ENCODE assay signal across 9 cellular contexts in the genomic region with DNA sequence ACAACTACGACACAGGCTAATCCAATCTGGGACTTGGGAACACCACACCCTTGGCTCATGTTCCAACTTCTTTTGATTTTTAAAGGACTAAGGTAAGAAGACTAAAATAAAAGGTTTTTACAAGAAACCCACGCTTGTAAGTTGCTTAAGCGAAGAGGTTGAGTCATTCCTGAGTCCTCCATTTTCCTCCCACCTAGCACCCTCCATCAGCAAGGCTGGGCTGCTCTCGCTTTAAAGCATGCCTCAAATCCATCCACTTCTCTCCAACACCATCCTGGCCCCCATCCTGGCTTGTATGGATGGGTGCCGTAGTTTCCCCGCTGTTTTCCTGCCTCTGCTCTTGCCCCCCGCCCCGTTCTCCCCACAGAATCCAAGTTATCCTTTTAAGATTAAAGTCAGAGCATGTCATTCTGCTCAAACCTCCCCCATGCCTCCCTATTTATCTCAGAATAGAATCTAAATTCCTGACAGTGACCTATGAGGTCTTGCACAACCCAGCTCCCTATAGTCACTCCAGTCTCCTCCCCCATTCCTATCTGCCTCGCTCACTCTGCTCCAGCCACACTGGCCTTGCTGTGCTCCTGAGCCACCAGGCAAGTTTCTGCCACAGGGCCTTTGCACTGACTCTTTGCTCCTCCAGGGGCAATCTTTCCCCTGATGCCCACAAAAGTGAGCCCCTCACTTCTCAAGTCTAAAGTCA. TPM values are rescaled to one million over a fixed set of nuclear protein-coding genes. Genes with fewer than 3 reads are reported as not detected.
DNase-seq lines count a peak whose midpoint lies in the region; ATAC-seq and TF ChIP-seq lines count a peak whose summit lies in the region.
"Had no signal": no experiment of that assay in that cellular context is flagged by ENCODE, and none has a peak within 500 bp of the region (broad histone marks: within the 10 kb centered on the region; RNA-seq: fewer than 3 reads in every experiment).

No MANE protein-coding gene starts in this region.

- H3K27ac ChIP-seq in PC-9 (peak overlapping the region; percentile 80), trophoblast cell (ENCODE audit: low read depth, low read length) (peak overlapping the region; percentile 84), aorta (ENCODE audit: low read depth in 1 of 2, low read length in 2 of 2) (no peak overlapping the region), ascending aorta (no peak overlapping the region)

- H3K9me3 ChIP-seq in PC-9 (ENCODE audit: insufficient read depth, low read depth) (no peaks in the 10 kb centered on the region), trophoblast cell (ENCODE audit: insufficient read depth, low read depth, low read length) (peaks cover 4% of the 10 kb centered on the region), aorta (ENCODE audit: control insufficient read depth, low read length) (no peaks in the 10 kb centered on the region), ascending aorta (no peaks in the 10 kb centered on the region)

- no peaks in the 10 kb centered on the region for H4K20me1 ChIP-seq in PC-9 (ENCODE audit: insufficient read depth)

- no peak overlapping the region for H3K9ac ChIP-seq in trophoblast cell (ENCODE audit: low read length)

- no peak overlapping the region for H4K12ac ChIP-seq in trophoblast cell (ENCODE audit: low read depth, low read length)

- BruUV-seq in PC-9 (replicated peaks; lab: Mats Ljungman, UMichigan) = no TSS peak

- peak; percentile 91 for ATAC-seq in esophagus mucosa
- ATAC-seq in HG03378 (IDR thresholded peaks at IDR 0.05; ENCODE audit: unreplicated experiment) = no peak
- ATAC-seq in aorta (ENCODE audit: low FRiP score) = no peak
- ATAC-seq in HG03432 (IDR thresholded peaks at IDR 0.05; ENCODE audit: unreplicated experiment) = no peak
- ATAC-seq: T-cell had no signal

- CTCF ChIA-PET in PC-9 (lab: Charles Lee) = no interaction called here

- no CpG with 5 or more reads among the region's 9 CpGs for WGBS in trophoblast cell (ENCODE audit: extremely low coverage, insufficient coverage, insufficient read length)
- 78 to 87% methylated on average over 9 of the region's 9 CpGs for WGBS in aorta, 2 donors

- no peak for TF ChIP-seq CTCF in PC-9 (conservative IDR thresholded peaks at IDR 0.05)
- no peak for TF ChIP-seq CTCF in ascending aorta (IDR thresholded peaks at IDR 0.05)

- peak overlapping the region; percentile 4 for H3K4ac ChIP-seq in trophoblast cell (ENCODE audit: low read depth, low read length)

- H2BK12ac ChIP-seq in trophoblast cell (ENCODE audit: low read length) = peak overlapping the region; percentile 80

- peak overlapping the region; percentile 59 for H4K8ac ChIP-seq in trophoblast cell (ENCODE audit: low read depth, low read length)

- peak overlapping the region; percentile 73 for H3K14ac ChIP-seq in trophoblast cell (ENCODE audit: low read length)

- H2BK5ac ChIP-seq in trophoblast cell (ENCODE audit: low read depth, low read length, poor library complexity) = peak overlapping the region; percentile 90

- peaks cover 25% of the 10 kb centered on the region for H3F3A ChIP-seq in PC-9 (ENCODE audit: insufficient read depth, low read depth)

- H4K91ac ChIP-seq in trophoblast cell (ENCODE audit: low read depth, low read length) = peak overlapping the region; percentile 91

- H3K4me2 ChIP-seq in PC-9 (peak overlapping the region; percentile 64), trophoblast cell (ENCODE audit: low read length) (peak overlapping the region; percentile 36)

- peak overlapping the region; percentile 81 for H2BK120ac ChIP-seq in trophoblast cell (ENCODE audit: insufficient read depth, low read length, poor library complexity)

- DNase-seq in GM04504 (ENCODE audit: low read depth) = peak; percentile 79
- peak; percentile 66 to 91 for DNase-seq in PC-9
- peak; percentile 96 to 97 for DNase-seq in trophoblast cell
- no peak for DNase-seq in aorta
- no peak for DNase-seq in ascending aorta (ENCODE audit: low spot score in 2 of 2)
- DNase-seq: T-cell had no signal

- POLR2A ChIA-PET in PC-9 (lab: Charles Lee; ENCODE audit: unreplicated experiment) = interaction anchor here (0.6 kb wide), 1 partner anchor 85 kb away, joined by 3 read pairs; the partner anchor contains the start of gene UBC

- H2AK5ac ChIP-seq in trophoblast cell (ENCODE audit: low read length) = peak overlapping the region; percentile 56

- H3K9me2 ChIP-seq in PC-9 (ENCODE audit: insufficient read depth) = no peaks in the 10 kb centered on the region

- H3K79me2 ChIP-seq in PC-9 (ENCODE audit: low read depth) (peaks cover 17% of the 10 kb centered on the region; the same call in 1 of the 2 replicates), trophoblast cell (ENCODE audit: control insufficient read depth, insufficient read depth, low read length, poor library complexity) (no peaks in the 10 kb centered on the region)

- H3K79me1 ChIP-seq in trophoblast cell (ENCODE audit: low read length) = peaks cover 26% of the 10 kb centered on the region

- H3K36me3 ChIP-seq in PC-9 (ENCODE audit: low read depth) = no peaks in the 10 kb centered on the region
- H3K36me3 ChIP-seq in trophoblast cell (ENCODE audit: control insufficient read depth in 1 of 2, insufficient read depth in 2 of 2, low read length in 2 of 2) = no peaks in the 10 kb centered on the region
- H3K36me3 ChIP-seq in aorta (ENCODE audit: control insufficient read depth in 1 of 2, insufficient read depth in 2 of 2, low read length in 1 of 2) = no peaks in the 10 kb centered on the region
- no peaks in the 10 kb centered on the region for H3K36me3 ChIP-seq in ascending aorta

- H3K27me3 ChIP-seq in PC-9 (ENCODE audit: insufficient read depth, low read depth) (no peaks in the 10 kb centered on the region), trophoblast cell (ENCODE audit: insufficient read depth, low read length) (no peaks in the 10 kb centered on the region), aorta (ENCODE audit: control insufficient read depth in 1 of 2, insufficient read depth in 2 of 2, low read length in 1 of 2) (no peaks in the 10 kb centered on the region), ascending aorta (no peaks in the 10 kb centered on the region)

- peak overlapping the region; percentile 52 for H3K18ac ChIP-seq in trophoblast cell (ENCODE audit: low read length)

- peak overlapping the region; percentile 29; the same call in 1 of the 2 replicates for H2AFZ ChIP-seq in PC-9
- no peak overlapping the region for H2AFZ ChIP-seq in trophoblast cell (ENCODE audit: insufficient read depth, low read length, poor library complexity)

- H3K23ac ChIP-seq in trophoblast cell (ENCODE audit: low read length) = no peak overlapping the region

- H3K4me1 ChIP-seq in PC-9 (replicated peaks; ENCODE audit: insufficient read depth) (peaks cover 27% of the 10 kb centered on the region), trophoblast cell (ENCODE audit: control insufficient read depth in 1 of 2, insufficient read depth in 2 of 2, low read length in 2 of 2) (peaks cover 17 to 27% of the 10 kb centered on the region in 2 experiments), aorta (ENCODE audit: control insufficient read depth in 1 of 2, insufficient read depth in 2 of 2, low read length in 2 of 2) (no peaks in the 10 kb centered on the region), ascending aorta (no peaks in the 10 kb centered on the region)

- intact Hi-C loops in PC-9 (cut with micrococcal nuclease; ENCODE audit: unreplicated experiment) = no loop called here
- intact Hi-C loops in aorta (cut with DNase I) = no loop called here
- intact Hi-C loops in ascending aorta (cut with DNase I) = no loop called here

- H3K4me3 ChIP-seq in PC-9 (no peak overlapping the region), trophoblast cell (ENCODE audit: low read depth, low read length) (no peak overlapping the region), aorta (ENCODE audit: low read length in 2 of 2) (no peak overlapping the region), ascending aorta (no peak overlapping the region)

RNA-seq across cellular contexts. Expression of gene SCARB1, which starts 34.5 kb away (rescaled TPM):
- total RNA-seq in PC-9 (2021) (43.0 and 49.6 TPM in 2 replicates), esophagus mucosa (10.2 TPM), aorta (10 to 100 TPM; 15.0 to 38.5 TPM), ascending aorta (81.1 TPM)
- polyA plus RNA-seq in trophoblast cell (2013) = 102 and 105 TPM in 2 replicates
- 1 to 10 TPM; 6.6 to 8.9 TPM for polyA plus RNA-seq in aorta

Comparison
In these comparisons a context has a peak if more than half of its experiments do, and no peak if none do; other contexts are left out.
1. DNase-seq: peak in GM04504 (single experiment), PC-9 (2 of 2) and trophoblast cell (2 of 2); none in aorta (0 of 2) and ascending aorta (0 of 2).
2. H3K27ac ChIP-seq: peak in PC-9 (single experiment) and trophoblast cell (single experiment); none in aorta (0 of 2) and ascending aorta (0 of 2).